Comparison of ENCODE assay signal across 1 cellular context in genomic region chr4:36242629-36243354, GRCh38.
A peak's percentile ranks its signal among the peaks of the same experiment; 100 is the strongest.
TF ChIP-seq lines count a peak whose summit lies in the region.

No MANE protein-coding gene starts in this region.

TF ChIP-seq in HEK293, 187 proteins besides CTCF, POLR2A, EP300 and RAD21 (continued from another document and continues in another):
- TF ChIP-seq ZBTB11 (tag by site-specific recombination; conservative IDR thresholded peaks at IDR 0.05; ENCODE audit: low read depth): no peak
- no peak for TF ChIP-seq ZSCAN4 (tag by site-specific recombination; IDR thresholded peaks at IDR 0.05)
- TF ChIP-seq ZNF211 (tag by site-specific recombination; IDR thresholded peaks at IDR 0.05; ENCODE audit: low read depth): no peak
- no peak for TF ChIP-seq ZNF664 (tag by site-specific recombination; IDR thresholded peaks at IDR 0.05)
- TF ChIP-seq ZNF473 (tag by site-specific recombination; IDR thresholded peaks at IDR 0.05): no peak
- TF ChIP-seq ZSCAN23 (tag by site-specific recombination; IDR thresholded peaks at IDR 0.05): no peak
- TF ChIP-seq RBAK (tag by site-specific recombination; IDR thresholded peaks at IDR 0.05): no peak
- peak; percentile 76 for TF ChIP-seq PRDM4 (tag by site-specific recombination; IDR thresholded peaks at IDR 0.05)
- no peak for TF ChIP-seq ZNF202 (tag by site-specific recombination; IDR thresholded peaks at IDR 0.05; ENCODE audit: borderline replicate concordance)
- TF ChIP-seq ZNF133 (tag by site-specific recombination; IDR thresholded peaks at IDR 0.05): no peak
- no peak for TF ChIP-seq ZNF23 (tag by site-specific recombination; IDR thresholded peaks at IDR 0.05; ENCODE audit: borderline replicate concordance)
- no peak for TF ChIP-seq ZBTB7A (tag by site-specific recombination; IDR thresholded peaks at IDR 0.05; ENCODE audit: low read depth)
- TF ChIP-seq ZNF214 (tag by site-specific recombination; IDR thresholded peaks at IDR 0.05; ENCODE audit: borderline replicate concordance): no peak
- TF ChIP-seq HIC1 (tag by site-specific recombination; IDR thresholded peaks at IDR 0.05): no peak
- TF ChIP-seq ZNF558 (tag by site-specific recombination; IDR thresholded peaks at IDR 0.05): no peak
- no peak for TF ChIP-seq ZNF362 (tag by site-specific recombination; IDR thresholded peaks at IDR 0.05)
- TF ChIP-seq ZBTB20 (tag by site-specific recombination; IDR thresholded peaks at IDR 0.05): no peak
- no peak for TF ChIP-seq GLI2 (tag by site-specific recombination; IDR thresholded peaks at IDR 0.05; ENCODE audit: borderline replicate concordance, low read depth)
- TF ChIP-seq ZNF24 (tag by site-specific recombination; IDR thresholded peaks at IDR 0.05): no peak
- TF ChIP-seq ATF2 (tag by site-specific recombination; IDR thresholded peaks at IDR 0.05; ENCODE audit: low read depth): no peak
- no peak for TF ChIP-seq YY1 (tag by site-specific recombination; IDR thresholded peaks at IDR 0.05)
- no peak for TF ChIP-seq ZNF510 (tag by site-specific recombination; IDR thresholded peaks at IDR 0.05; ENCODE audit: insufficient replicate concordance)
- TF ChIP-seq ZNF548 (tag by site-specific recombination; IDR thresholded peaks at IDR 0.05): no peak
- TF ChIP-seq ZNF366 (tag by site-specific recombination; conservative IDR thresholded peaks at IDR 0.05): no peak
- no peak for TF ChIP-seq ZNF112 (tag by site-specific recombination; IDR thresholded peaks at IDR 0.05)
- no peak for TF ChIP-seq ZNF449 (tag by site-specific recombination; IDR thresholded peaks at IDR 0.05)
- no peak for TF ChIP-seq ZNF280C (tag by site-specific recombination; IDR thresholded peaks at IDR 0.05)
- TF ChIP-seq ZNF560 (tag by site-specific recombination; IDR thresholded peaks at IDR 0.05; ENCODE audit: borderline replicate concordance): no peak
- no peak for TF ChIP-seq ZNF140 (tag by site-specific recombination; IDR thresholded peaks at IDR 0.05)
- peak; percentile 16; the same call in 1 of the 2 replicates for TF ChIP-seq ZNF394 (tag by site-specific recombination; IDR thresholded peaks at IDR 0.05; ENCODE audit: borderline replicate concordance)
- no peak for TF ChIP-seq ZNF549 (tag by site-specific recombination; IDR thresholded peaks at IDR 0.05)
- no peak for TF ChIP-seq ZNF248 (tag by site-specific recombination; IDR thresholded peaks at IDR 0.05)
- TF ChIP-seq ZNF292 (tag by site-specific recombination; IDR thresholded peaks at IDR 0.05; ENCODE audit: borderline replicate concordance, low read depth): no peak
- no peak for TF ChIP-seq ZSCAN16 (tag by site-specific recombination; IDR thresholded peaks at IDR 0.05)
- no peak for TF ChIP-seq ZBTB17 (tag by site-specific recombination; IDR thresholded peaks at IDR 0.05)
- no peak for TF ChIP-seq GLIS2 (tag by site-specific recombination; IDR thresholded peaks at IDR 0.05)
- no peak for TF ChIP-seq ZXDB (tag by site-specific recombination; IDR thresholded peaks at IDR 0.05)
- no peak for TF ChIP-seq ZNF610 (tag by site-specific recombination; IDR thresholded peaks at IDR 0.05; ENCODE audit: borderline replicate concordance)
- TF ChIP-seq HOXA7 (CRISPR knock-in tag; IDR thresholded peaks at IDR 0.05; ENCODE audit: borderline replicate concordance): no peak
- TF ChIP-seq ZNF596 (tag by site-specific recombination; IDR thresholded peaks at IDR 0.05): peak; percentile 36; the same call in 1 of the 2 replicates
- no peak for TF ChIP-seq ZNF391 (tag by site-specific recombination; IDR thresholded peaks at IDR 0.05; ENCODE audit: borderline replicate concordance, low read depth)
- no peak for TF ChIP-seq ZNF398 (tag by site-specific recombination; IDR thresholded peaks at IDR 0.05)
- TF ChIP-seq ZFP37 (tag by site-specific recombination; IDR thresholded peaks at IDR 0.05): no peak
- no peak for TF ChIP-seq ZNF221 (tag by site-specific recombination; IDR thresholded peaks at IDR 0.05; ENCODE audit: borderline replicate concordance)
- TF ChIP-seq ZBTB26 (tag by site-specific recombination; optimal IDR thresholded peaks at IDR 0.05): no peak
- TF ChIP-seq ZNF37A (tag by site-specific recombination; IDR thresholded peaks at IDR 0.05): no peak
- peak; percentile 77 for TF ChIP-seq KLF10 (tag by site-specific recombination; IDR thresholded peaks at IDR 0.05)
- no peak for TF ChIP-seq ZNF585B (tag by site-specific recombination; IDR thresholded peaks at IDR 0.05)
